11 cellular contexts compared by ENCODE assay signal in the genomic region with DNA sequence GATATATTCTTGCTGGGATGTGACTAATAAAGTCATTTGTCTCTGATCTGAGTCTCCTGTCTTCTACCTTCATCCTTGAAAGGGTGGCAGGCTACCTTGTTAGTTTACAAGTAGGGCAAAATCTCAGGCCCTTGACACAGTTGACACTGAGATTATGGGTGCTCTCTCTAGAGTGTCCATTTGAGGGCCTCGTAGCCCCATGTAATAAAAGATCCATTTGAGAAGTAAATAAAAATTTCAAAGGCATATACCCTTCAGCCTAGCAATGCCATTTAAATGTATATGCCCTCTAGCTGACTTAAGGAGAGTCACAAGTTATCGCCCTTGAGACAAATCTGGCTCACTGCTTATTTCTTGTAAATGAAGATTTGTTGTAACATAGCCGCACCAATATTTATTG.
DNase-seq lines count a peak whose midpoint lies in the region; ATAC-seq and TF ChIP-seq lines count a peak whose summit lies in the region.
"Had no signal": no experiment of that assay in that cellular context is flagged by ENCODE, and none has a peak within 500 bp of the region (broad histone marks: within the 10 kb centered on the region; RNA-seq: fewer than 3 reads in every experiment).

No MANE protein-coding gene starts in this region.

- no peak overlapping the region for H3K4me2 ChIP-seq in SK-N-SH
- no peak overlapping the region for H3K4me2 ChIP-seq in trophoblast cell (ENCODE audit: low read length)

- ATAC-seq in GM18909 (IDR thresholded peaks at IDR 0.05; ENCODE audit: poor library complexity, unreplicated experiment) = no peak
- no peak for ATAC-seq in HG03280 (IDR thresholded peaks at IDR 0.05; ENCODE audit: unreplicated experiment)

- POLR2A ChIA-PET in SK-N-SH (lab: Yijun Ruan, JAX) = no interaction called here

- no peak overlapping the region for H3K14ac ChIP-seq in trophoblast cell (ENCODE audit: low read length)

- H3K9me3 Mint-ChIP-seq in progenitor cell of endocrine pancreas (ENCODE audit: low read depth) = peaks cover 7% of the 10 kb centered on the region

- in situ Hi-C loops in GM13977 (cut with MboI; ENCODE audit: low pct_unique_long_range_greater_than_20kb, low sequenced_read_pairs, unreplicated experiment) = no loop called here

- peaks cover 38% of the 10 kb centered on the region for H4K20me1 ChIP-seq in SK-N-SH (ENCODE audit: insufficient read depth)

- peaks cover 2% of the 10 kb centered on the region for H3K79me1 ChIP-seq in trophoblast cell (ENCODE audit: low read length)

- no peak overlapping the region for H3K18ac ChIP-seq in trophoblast cell (ENCODE audit: low read length)

- TF ChIP-seq CTCF in GM13977 (IDR thresholded peaks at IDR 0.05; ENCODE audit: extremely low read depth, insufficient read depth, missing control alignments) = peak; percentile 31
- TF ChIP-seq CTCF in SK-N-SH (IDR thresholded peaks at IDR 0.05) = peak; percentile 57
- no peak for TF ChIP-seq CTCF in progenitor cell of endocrine pancreas (IDR thresholded peaks at IDR 0.05; ENCODE audit: unreplicated experiment)

- H3K4me3 ChIP-seq in SK-N-SH (ENCODE audit: low read depth in 2 of 2, low read length in 1 of 2) (no peak overlapping the region), trophoblast cell (ENCODE audit: low read depth, low read length) (no peak overlapping the region)

- no peak for TF ChIP-seq EP300 in SK-N-SH (IDR thresholded peaks at IDR 0.05; ENCODE audit: borderline replicate concordance in 1 of 2, low read depth in 1 of 2, low read length in 1 of 2)

- 76% methylated on average over 3 of the region's 3 CpGs for WGBS in SK-N-SH (ENCODE audit: low lambda C conversion rate)
- no CpG with 5 or more reads among the region's 3 CpGs for WGBS in trophoblast cell (ENCODE audit: extremely low coverage, insufficient coverage, insufficient read length)

- H2BK120ac ChIP-seq in trophoblast cell (ENCODE audit: insufficient read depth, low read length, poor library complexity) = no peak overlapping the region

- no peak overlapping the region for H3K9ac ChIP-seq in SK-N-SH
- H3K9ac ChIP-seq in trophoblast cell (ENCODE audit: low read length) = no peak overlapping the region

- H3K4ac ChIP-seq in trophoblast cell (ENCODE audit: low read depth, low read length) = no peak overlapping the region

- no peak overlapping the region for H3K4me3 Mint-ChIP-seq in progenitor cell of endocrine pancreas (ENCODE audit: low read depth)

- H2AFZ ChIP-seq in SK-N-SH (ENCODE audit: low read depth) (no peak overlapping the region), trophoblast cell (ENCODE audit: insufficient read depth, low read length, poor library complexity) (no peak overlapping the region)

- H3K4me1 ChIP-seq in SK-N-SH (ENCODE audit: control insufficient read depth in 1 of 2, insufficient read depth in 2 of 2, low read depth in 1 of 2, low read length in 1 of 2) = peaks cover 2 to 34% of the 10 kb centered on the region in 2 experiments; a peak in 3 of 4 replicates
- peaks cover 3 to 9% of the 10 kb centered on the region in 2 experiments for H3K4me1 ChIP-seq in trophoblast cell (ENCODE audit: control insufficient read depth in 1 of 2, insufficient read depth in 2 of 2, low read length in 2 of 2)

- peaks cover 31% of the 10 kb centered on the region for H3K4me1 Mint-ChIP-seq in progenitor cell of endocrine pancreas (ENCODE audit: low read depth)

- no peaks in the 10 kb centered on the region for H3K27me3 Mint-ChIP-seq in progenitor cell of endocrine pancreas

- H3K9me3 ChIP-seq in SK-N-SH (no peaks in the 10 kb centered on the region), trophoblast cell (ENCODE audit: insufficient read depth, low read depth, low read length) (no peaks in the 10 kb centered on the region)
- H3K9me3 ChIP-seq: neutrophil had no signal

- H3K27ac Mint-ChIP-seq in progenitor cell of endocrine pancreas = no peak overlapping the region

- no peak overlapping the region for H4K8ac ChIP-seq in trophoblast cell (ENCODE audit: low read depth, low read length)

- H2AK5ac ChIP-seq in trophoblast cell (ENCODE audit: low read length) = no peak overlapping the region

- DNase-seq in Ammon's horn (ENCODE audit: low spot score) = peak; percentile 32
- peak; percentile 7 for DNase-seq in GM13977 (ENCODE audit: low spot score)
- peak; percentile 5 for DNase-seq in SK-N-SH
- DNase-seq in iPS-NIHi7 (ENCODE audit: extremely low spot score) = peak; percentile 10
- DNase-seq in trophoblast cell = no peak
- no peak for DNase-seq in progenitor cell of endocrine pancreas (ENCODE audit: low spot score, unreplicated experiment)
- DNase-seq: activated CD4-positive, alpha-beta T cell treated with anti-CD3 and anti-CD28 coated beads for 4 hours had no signal

- H3K79me2 ChIP-seq in SK-N-SH (ENCODE audit: insufficient read depth) = peaks cover 99% of the 10 kb centered on the region
- H3K79me2 ChIP-seq in trophoblast cell (ENCODE audit: control insufficient read depth, insufficient read depth, low read length, poor library complexity) = peaks cover 2% of the 10 kb centered on the region

- H3K9me2 ChIP-seq in SK-N-SH = no peaks in the 10 kb centered on the region

- H3K27ac ChIP-seq in SK-N-SH (ENCODE audit: low read depth in 2 of 2, low read length in 1 of 2) (no peak overlapping the region; a peak in 1 of 4 replicates), trophoblast cell (ENCODE audit: low read depth, low read length) (no peak overlapping the region)
- H3K27ac ChIP-seq: HL-60, neutrophil had no signal

- H3K23ac ChIP-seq in trophoblast cell (ENCODE audit: low read length) = no peak overlapping the region

- H3K36me3 ChIP-seq in SK-N-SH (replicated peaks in 1 of 2; ENCODE audit: control insufficient read depth in 1 of 2, insufficient read depth in 2 of 2, low read length in 1 of 2) = peaks cover 0 to 6% of the 10 kb centered on the region in 2 experiments
- H3K36me3 ChIP-seq in trophoblast cell (ENCODE audit: control insufficient read depth in 1 of 2, insufficient read depth in 2 of 2, low read length in 2 of 2) = no peaks in the 10 kb centered on the region
- H3K36me3 ChIP-seq: neutrophil had no signal

- peaks cover 11% of the 10 kb centered on the region for H3K36me3 Mint-ChIP-seq in progenitor cell of endocrine pancreas (ENCODE audit: insufficient read depth)

- no peak overlapping the region for H4K91ac ChIP-seq in trophoblast cell (ENCODE audit: low read depth, low read length)

- H2BK5ac ChIP-seq in trophoblast cell (ENCODE audit: low read depth, low read length, poor library complexity) = no peak overlapping the region

- H3K27me3 ChIP-seq in SK-N-SH (ENCODE audit: insufficient read depth) (no peaks in the 10 kb centered on the region), trophoblast cell (ENCODE audit: insufficient read depth, low read length) (no peaks in the 10 kb centered on the region)
- H3K27me3 ChIP-seq: neutrophil had no signal

- H3F3A ChIP-seq in SK-N-SH (replicated peaks; ENCODE audit: insufficient read depth) = peaks cover 9% of the 10 kb centered on the region

- peak; percentile 73 for TF ChIP-seq RAD21 in SK-N-SH (IDR thresholded peaks at IDR 0.05; ENCODE audit: low read length)

- H4K12ac ChIP-seq in trophoblast cell (ENCODE audit: low read depth, low read length) = no peak overlapping the region

- CTCF ChIA-PET in SK-N-SH (lab: Yijun Ruan, JAX) = interaction anchor here (0.5 to 1.2 kb wide), 6 partner anchors 51 to 510 kb away, joined by 3 to 7 read pairs (median 4); no protein-coding TSS in a partner anchor

- H2BK12ac ChIP-seq in trophoblast cell (ENCODE audit: low read length) = no peak overlapping the region

TF ChIP-seq in SK-N-SH, 30 proteins besides CTCF, POLR2A, EP300 and RAD21:
- peak; percentile 40 for TF ChIP-seq SMC3 (IDR thresholded peaks at IDR 0.05; ENCODE audit: low read depth, low read length)
- TF ChIP-seq NFIC (IDR thresholded peaks at IDR 0.05; ENCODE audit: borderline replicate concordance) = no peak
- TF ChIP-seq MEF2A (IDR thresholded peaks at IDR 0.05; ENCODE audit: borderline replicate concordance, low read depth) = no peak
- TF ChIP-seq SIN3A (IDR thresholded peaks at IDR 0.05; ENCODE audit: borderline replicate concordance, low read depth, low read length) = no peak

Comparison
In these comparisons a context has a peak if more than half of its experiments do, and no peak if none do; other contexts are left out.
1. DNase-seq: peak in Ammon's horn (single experiment), GM13977 (single experiment), SK-N-SH (single experiment) and iPS-NIHi7 (single experiment); none in trophoblast cell (0 of 2) and progenitor cell of endocrine pancreas (single experiment).